ENCODE assay signal across 8 cellular contexts in the genomic region with DNA sequence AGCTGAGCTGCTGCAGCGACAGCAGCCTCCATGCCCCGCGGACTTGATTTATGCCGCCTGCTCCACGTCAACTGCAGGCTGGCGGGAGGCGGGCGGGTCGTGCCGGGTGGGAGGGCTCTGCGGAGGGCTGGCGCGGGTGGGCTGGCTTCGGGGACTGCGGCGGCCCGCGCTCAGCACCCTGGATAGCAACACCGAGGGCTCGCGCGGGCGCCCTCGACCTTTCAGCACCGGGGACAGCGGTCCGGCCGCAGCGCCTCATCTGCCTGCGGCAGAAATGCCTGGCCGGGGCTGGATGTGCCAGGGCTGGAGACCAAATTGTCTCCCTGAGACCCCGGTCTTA. TPM values are rescaled to one million over a fixed set of nuclear protein-coding genes. Genes with fewer than 3 reads are reported as not detected.
DNase-seq lines count a peak whose midpoint lies in the region; ATAC-seq and TF ChIP-seq lines count a peak whose summit lies in the region.

No MANE protein-coding gene starts in this region.

- H3K4ac ChIP-seq in mesenchymal stem cell (ENCODE audit: low read depth in 1 of 2, low read length in 2 of 2) = no peak overlapping the region

- no peak overlapping the region for H4K8ac ChIP-seq in mesenchymal stem cell (ENCODE audit: low read length)

- H3K4me3 Mint-ChIP-seq in activated CD8-positive, alpha-beta memory T cell treated with anti-CD3 and anti-CD28 coated beads, Interleukin-2, amount 10 ng/mL, durations not matched to agents 7 days and 5 days = peak overlapping the region; percentile 41
- peak overlapping the region; percentile 55 for H3K4me3 Mint-ChIP-seq in endodermal cell

- H3K27ac ChIP-seq in endodermal cell (ENCODE audit: low read depth, low read length) = no peak overlapping the region
- H3K27ac ChIP-seq in mesenchymal stem cell (ENCODE audit: low read length, poor library complexity, severe bottlenecking) = no peak overlapping the region

- H3K9ac ChIP-seq in endodermal cell (ENCODE audit: extremely low read depth, low read length, poor library complexity, severe bottlenecking) = no peak overlapping the region
- H3K9ac ChIP-seq in mesenchymal stem cell (ENCODE audit: low read length) = no peak overlapping the region

- CTCF ChIA-PET in activated CD8-positive, alpha-beta memory T cell treated with anti-CD3 and anti-CD28 coated beads, Interleukin-2, amount 10 ng/mL, durations not matched to agents 7 days and 5 days (lab: Charles Lee) = interaction anchor here (1.1 kb wide), 1 partner anchor 129 kb away, joined by 3 read pairs; no protein-coding TSS in a partner anchor

- H3K4me1 ChIP-seq in endodermal cell (ENCODE audit: control insufficient read depth, insufficient read depth, low read length) = no peaks in the 10 kb centered on the region
- H3K4me1 ChIP-seq in mesenchymal stem cell (ENCODE audit: control insufficient read depth, insufficient read depth, low read depth, low read length) = peaks cover 15% of the 10 kb centered on the region

- no peak overlapping the region for H2BK12ac ChIP-seq in mesenchymal stem cell (ENCODE audit: low read length in 2 of 2)

- H3K4me3 ChIP-seq in endodermal cell (ENCODE audit: low read length) = peak overlapping the region; percentile 89
- H3K4me3 ChIP-seq in mesenchymal stem cell (ENCODE audit: insufficient read depth in 1 of 2, low read depth in 1 of 2, low read length in 2 of 2) = peak overlapping the region in 1 of 2 experiments; percentile 77

- peaks cover 3% of the 10 kb centered on the region for H3K36me3 Mint-ChIP-seq in activated CD8-positive, alpha-beta memory T cell treated with anti-CD3 and anti-CD28 coated beads, Interleukin-2, amount 10 ng/mL, durations not matched to agents 7 days and 5 days
- no peaks in the 10 kb centered on the region for H3K36me3 Mint-ChIP-seq in endodermal cell (ENCODE audit: low read depth)

- no peak overlapping the region for H3K18ac ChIP-seq in mesenchymal stem cell (ENCODE audit: low read depth in 1 of 2, low read length in 2 of 2)

- no peak overlapping the region for H2BK5ac ChIP-seq in mesenchymal stem cell (ENCODE audit: low read depth, low read length, poor library complexity, severe bottlenecking)

- no peaks in the 10 kb centered on the region for H3K9me3 Mint-ChIP-seq in activated CD8-positive, alpha-beta memory T cell treated with anti-CD3 and anti-CD28 coated beads, Interleukin-2, amount 10 ng/mL, durations not matched to agents 7 days and 5 days (ENCODE audit: low read depth)
- H3K9me3 Mint-ChIP-seq in endodermal cell = no peaks in the 10 kb centered on the region

- H4K91ac ChIP-seq in mesenchymal stem cell (ENCODE audit: low read length) = no peak overlapping the region

- no peak overlapping the region for H2AK5ac ChIP-seq in mesenchymal stem cell (ENCODE audit: low read length, severe bottlenecking)

- DNase-seq in NCI-H82 (lab: John Stamatoyannopoulos, UW) (peak; percentile 87), endodermal cell (peak; percentile 94), mesenchymal stem cell (peak; percentile 81)
- DNase-seq in activated CD8-positive, alpha-beta memory T cell treated with anti-CD3 and anti-CD28 coated beads, Interleukin-2, amount 10 ng/mL, durations not matched to agents 7 days and 5 days = peak; percentile 75
- peak; percentile 80 for DNase-seq in stimulated activated CD8-positive, alpha-beta memory T cell treated with anti-CD3 and anti-CD28 coated beads, Interleukin-4, amount 100 ng/mL, for 48 hours

- no peak overlapping the region for H3K14ac ChIP-seq in mesenchymal stem cell (ENCODE audit: low read length in 2 of 2)

- ATAC-seq in GM18519 (IDR thresholded peaks at IDR 0.05; ENCODE audit: low FRiP score, unreplicated experiment) = peak; percentile 71
- ATAC-seq in HG03354 (IDR thresholded peaks at IDR 0.05; ENCODE audit: poor library complexity, severe bottlenecking, unreplicated experiment) = peak; percentile 82
- ATAC-seq in activated CD8-positive, alpha-beta memory T cell treated with anti-CD3 and anti-CD28 coated beads, Interleukin-2, amount 10 ng/mL, durations not matched to agents 7 days and 5 days = peak; percentile 81
- no peak for ATAC-seq in GM21717 (IDR thresholded peaks at IDR 0.05; ENCODE audit: unreplicated experiment)

- H3K9me3 ChIP-seq in endodermal cell (ENCODE audit: control insufficient read depth, low read length) (no peaks in the 10 kb centered on the region), mesenchymal stem cell (ENCODE audit: control insufficient read depth, low read length) (no peaks in the 10 kb centered on the region)

- no peak overlapping the region for H3K27ac Mint-ChIP-seq in activated CD8-positive, alpha-beta memory T cell treated with anti-CD3 and anti-CD28 coated beads, Interleukin-2, amount 10 ng/mL, durations not matched to agents 7 days and 5 days
- H3K27ac Mint-ChIP-seq in endodermal cell = no peak overlapping the region

- TF ChIP-seq CTCF in endodermal cell (conservative IDR thresholded peaks at IDR 0.05) = no peak

- H2AFZ ChIP-seq in mesenchymal stem cell (ENCODE audit: low read depth, low read length) = no peak overlapping the region

- H3K36me3 ChIP-seq in endodermal cell (ENCODE audit: control insufficient read depth, insufficient read depth, low read length) (no peaks in the 10 kb centered on the region), mesenchymal stem cell (ENCODE audit: control insufficient read depth in 1 of 2, insufficient read depth in 2 of 2, low read depth in 1 of 2, low read length in 2 of 2) (no peaks in the 10 kb centered on the region)

- peaks cover 38% of the 10 kb centered on the region for H3K27me3 Mint-ChIP-seq in activated CD8-positive, alpha-beta memory T cell treated with anti-CD3 and anti-CD28 coated beads, Interleukin-2, amount 10 ng/mL, durations not matched to agents 7 days and 5 days
- peaks cover 51% of the 10 kb centered on the region for H3K27me3 Mint-ChIP-seq in endodermal cell (ENCODE audit: insufficient read depth)

- peaks cover 57% of the 10 kb centered on the region for H3K27me3 ChIP-seq in endodermal cell (ENCODE audit: control insufficient read depth, insufficient read depth, low read length, poor library complexity, severe bottlenecking)
- H3K27me3 ChIP-seq in mesenchymal stem cell (ENCODE audit: control insufficient read depth in 1 of 2, insufficient read depth in 1 of 2, low read length in 2 of 2) = peaks cover 12 to 48% of the 10 kb centered on the region in 2 experiments

- no peak overlapping the region for H2BK15ac ChIP-seq in mesenchymal stem cell (ENCODE audit: low read depth, poor library complexity, severe bottlenecking)

- 0 to 1% methylated on average over 5 to 32 of the region's 32 CpGs for WGBS in endodermal cell (ENCODE audit: insufficient coverage in 1 of 2, insufficient read length in 1 of 2), 2 experiments
- under 1% methylated on average over 28 of the region's 32 CpGs for WGBS in mesenchymal stem cell

- peak overlapping the region; percentile 96 for H3K4me2 ChIP-seq in mesenchymal stem cell (ENCODE audit: low read length, poor library complexity, severe bottlenecking)

- H3K23ac ChIP-seq in mesenchymal stem cell (ENCODE audit: low read length in 2 of 2) = no peak overlapping the region

- no peaks in the 10 kb centered on the region for H3K79me1 ChIP-seq in mesenchymal stem cell (replicated peaks; ENCODE audit: low read length, poor library complexity, severe bottlenecking)

- peaks cover 6% of the 10 kb centered on the region for H3K4me1 Mint-ChIP-seq in activated CD8-positive, alpha-beta memory T cell treated with anti-CD3 and anti-CD28 coated beads, Interleukin-2, amount 10 ng/mL, durations not matched to agents 7 days and 5 days
- H3K4me1 Mint-ChIP-seq in endodermal cell = peaks cover 9% of the 10 kb centered on the region

- no peak overlapping the region for H2BK120ac ChIP-seq in mesenchymal stem cell (ENCODE audit: low read depth, low read length)

RNA-seq across cellular contexts. Expression of a gene that starts 0.8 kb away (rescaled TPM):
- total RNA-seq in activated CD8-positive, alpha-beta memory T cell treated with anti-CD3 and anti-CD28 coated beads, Interleukin-2, amount 10 ng/mL, durations not matched to agents 7 days and 5 days = 1 to 10 TPM in 1 of 2 experiments, not detected in 1; 1.6 TPM
- under 1 TPM in 1 of 2 donors, not detected in 1; 0.11 TPM for total RNA-seq in endodermal cell
- polyA plus RNA-seq in endodermal cell (2013, experiment 1 of 2) = 8.0 TPM
- polyA plus RNA-seq in endodermal cell (2013, experiment 2 of 2) = 7.5 TPM
- 2.4 TPM for polyA plus RNA-seq in mesenchymal stem cell (2013, experiment 1 of 2)
- 2.2 TPM for polyA plus RNA-seq in mesenchymal stem cell (2013, experiment 2 of 2)
